ENCODE assay signal across 1 cellular context in the genomic region with DNA sequence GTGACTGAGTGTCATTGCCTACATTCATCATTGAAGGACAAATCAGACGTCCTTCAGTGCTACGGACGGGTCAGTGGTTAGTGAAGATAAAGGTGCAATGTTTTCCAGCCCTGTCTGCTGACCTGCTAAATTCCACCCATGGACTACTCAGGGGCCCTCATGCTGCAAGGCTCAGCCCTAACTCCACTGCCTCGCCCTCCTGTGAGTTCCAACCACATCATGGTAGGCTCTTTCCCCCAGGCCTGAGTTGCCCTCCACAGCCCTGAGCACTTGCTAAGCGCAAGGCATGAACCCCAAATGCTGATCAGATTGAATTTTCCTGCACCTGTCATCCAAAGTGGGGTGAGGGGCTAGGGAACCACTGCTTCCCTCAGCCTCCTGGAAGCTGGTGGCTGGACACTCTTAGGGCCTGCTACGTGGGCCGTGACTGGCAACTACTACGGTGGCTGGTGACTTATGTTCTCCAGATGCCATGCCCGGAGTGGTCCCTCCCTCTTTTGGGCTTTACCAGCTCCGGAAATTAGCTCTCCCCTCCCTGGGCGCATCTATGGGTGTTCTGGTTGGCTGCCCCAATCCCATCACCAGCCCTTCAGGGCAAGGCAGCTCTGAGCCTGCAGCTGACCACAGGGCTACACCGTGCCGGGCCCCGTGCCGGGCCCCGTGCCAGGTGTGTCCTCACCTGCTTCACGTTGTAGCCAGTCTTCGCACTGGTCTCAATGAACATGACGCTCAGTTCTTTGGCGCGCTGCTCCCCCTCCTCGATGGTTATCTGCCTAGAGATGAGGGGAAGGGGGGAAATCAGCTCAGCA.
TF ChIP-seq lines count a peak whose summit lies in the region.

No MANE protein-coding gene starts in this region.

TF ChIP-seq in WTC11, 78 proteins besides CTCF, POLR2A, EP300 and RAD21:
- no peak for TF ChIP-seq RORB (CRISPR knock-in tag; IDR thresholded peaks at IDR 0.05)
- no peak for TF ChIP-seq ZNF423 (CRISPR knock-in tag; IDR thresholded peaks at IDR 0.05)
- no peak for TF ChIP-seq ZNF317 (CRISPR knock-in tag; IDR thresholded peaks at IDR 0.05; ENCODE audit: borderline replicate concordance, low read depth)
- no peak for TF ChIP-seq CBFB (CRISPR knock-in tag; IDR thresholded peaks at IDR 0.05; ENCODE audit: low read depth)
- no peak for TF ChIP-seq HMGA2 (CRISPR knock-in tag; IDR thresholded peaks at IDR 0.05)
- TF ChIP-seq JAZF1 (CRISPR knock-in tag; IDR thresholded peaks at IDR 0.05), result no peak
- no peak for TF ChIP-seq E2F1 (CRISPR knock-in tag; IDR thresholded peaks at IDR 0.05)
- TF ChIP-seq ARID4B (CRISPR knock-in tag; IDR thresholded peaks at IDR 0.05; ENCODE audit: borderline replicate concordance), result no peak
- TF ChIP-seq SMAD3 (CRISPR knock-in tag; IDR thresholded peaks at IDR 0.05; ENCODE audit: borderline replicate concordance), result no peak
- TF ChIP-seq ZNF121 (CRISPR knock-in tag; IDR thresholded peaks at IDR 0.05), result no peak
- TF ChIP-seq GRHL2 (CRISPR knock-in tag; IDR thresholded peaks at IDR 0.05; ENCODE audit: insufficient replicate concordance, severe bottlenecking), result no peak
TF ChIP-seq in WTC11: peak in this region for 0.
